ENCODE assay signal across 29 cellular contexts in the genomic region with DNA sequence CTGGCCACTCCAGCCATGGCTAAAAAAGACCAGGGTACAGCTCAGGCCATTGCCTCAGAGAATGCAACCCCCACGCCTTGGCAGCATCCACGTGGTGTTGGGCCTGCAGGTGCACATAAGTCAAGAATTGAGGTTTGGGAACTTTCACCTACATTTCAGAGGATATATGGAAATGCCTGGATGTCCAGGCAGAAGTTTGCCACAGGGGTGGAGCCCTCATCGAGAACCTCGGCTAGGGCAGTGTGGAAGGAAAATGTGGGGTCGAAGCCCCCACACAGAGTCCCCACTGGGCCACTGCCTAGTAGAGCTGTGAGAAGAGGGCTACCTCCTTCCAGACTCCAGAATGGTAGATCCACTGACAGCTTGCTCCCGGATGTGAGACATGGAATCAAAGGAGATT.
"Had no signal": no experiment of that assay in that cellular context is flagged by ENCODE, and none has a peak within 500 bp of the region (broad histone marks: within the 10 kb centered on the region; RNA-seq: fewer than 3 reads in every experiment).

No MANE protein-coding gene starts in this region.

- ATAC-seq: heart right ventricle; left cardiac atrium; left lung; mucosa of descending colon; natural killer cell treated with Interleukin-12 subunit alpha and Interleukin-12 subunit beta and Interleukin-15 and Interleukin-18, amount 100 ng/mL, for 72 hours; right lobe of liver; stimulated activated naive B cell treated with anti-CD40 and anti-IgM and Interleukin-4, amounts not matched to agents 10 μg/mL and 1 μg/mL and 100 μg/mL, for 72 hours; upper lobe of right lung had no signal

- H3K9me3 ChIP-seq: neutrophil, right lobe of liver, upper lobe of right lung, uterus had no signal

- H2AFZ ChIP-seq: parathyroid adenoma had no signal

- H3K9ac ChIP-seq: parathyroid adenoma had no signal

- H3K36me3 ChIP-seq: esophagus squamous epithelium, heart right ventricle, left lung, neutrophil, right lobe of liver, transverse colon, upper lobe of right lung, uterus had no signal

- DNase-seq: dermis blood vessel endothelial cell; effector memory CD4-positive, alpha-beta T cell; esophagus squamous epithelium; foreskin melanocyte; glutamatergic neuron; heart right ventricle; hippocampal formation; left cardiac atrium; left lung; mesenchymal stem cell; mucosa of descending colon; naive B cell; right lobe of liver; small intestine; stimulated activated CD4-positive, alpha-beta T cell treated with anti-CD3 and anti-CD28 coated beads, Interleukin-15, amount 100 ng/mL, for 24 hours; stimulated activated CD4-positive, alpha-beta T cell treated with anti-CD3 and anti-CD28 coated beads, Interleukin-2, amount 100 ng/mL, for 48 hours; stimulated activated naive B cell treated with anti-CD40 and anti-IgM and Interleukin-4, amounts not matched to agents 10 μg/mL and 1 μg/mL and 100 μg/mL, for 72 hours; transverse colon; upper lobe of right lung; uterus had no signal

- H3K27ac ChIP-seq: esophagus squamous epithelium, heart right ventricle, left lung, neutrophil, parathyroid adenoma, right lobe of liver, transverse colon, upper lobe of right lung, uterus had no signal

- H3K4me3 Mint-ChIP-seq: mesothelial cell of epicardium; naive B cell; natural killer cell treated with Interleukin-12 subunit alpha and Interleukin-12 subunit beta and Interleukin-15 and Interleukin-18, amount 100 ng/mL, for 72 hours; neural crest cell; stimulated activated naive B cell treated with anti-CD40 and anti-IgM and Interleukin-4, amounts not matched to agents 10 μg/mL and 1 μg/mL and 100 μg/mL, for 72 hours; stimulated activated naive CD8-positive, alpha-beta T cell treated with anti-CD3 and anti-CD28 coated beads, Interleukin-15, Interleukin-2, amounts not matched to agents 100 ng/mL and 50 ng/mL, for 24 hours had no signal

- H3K27ac Mint-ChIP-seq: mesothelial cell of epicardium; naive B cell; natural killer cell treated with Interleukin-12 subunit alpha and Interleukin-12 subunit beta and Interleukin-15 and Interleukin-18, amount 100 ng/mL, for 72 hours; progenitor cell of endocrine pancreas; stimulated activated naive B cell treated with anti-CD40 and anti-IgM and Interleukin-4, amounts not matched to agents 10 μg/mL and 1 μg/mL and 100 μg/mL, for 72 hours; stimulated activated naive CD8-positive, alpha-beta T cell treated with anti-CD3 and anti-CD28 coated beads, Interleukin-15, Interleukin-2, amounts not matched to agents 100 ng/mL and 50 ng/mL, for 24 hours had no signal

- H3K27me3 Mint-ChIP-seq: naive B cell; stimulated activated naive B cell treated with anti-CD40 and anti-IgM and Interleukin-4, amounts not matched to agents 10 μg/mL and 1 μg/mL and 100 μg/mL, for 72 hours; stimulated activated naive CD8-positive, alpha-beta T cell treated with anti-CD3 and anti-CD28 coated beads, Interleukin-15, Interleukin-2, amounts not matched to agents 100 ng/mL and 50 ng/mL, for 24 hours had no signal

- H3K79me2 ChIP-seq: parathyroid adenoma had no signal

- H3K27me3 ChIP-seq: esophagus squamous epithelium, heart right ventricle, left lung, neutrophil, right lobe of liver, transverse colon, upper lobe of right lung, uterus had no signal

- H3K4me1 Mint-ChIP-seq: mesothelial cell of epicardium; neural crest cell; stimulated activated naive B cell treated with anti-CD40 and anti-IgM and Interleukin-4, amounts not matched to agents 10 μg/mL and 1 μg/mL and 100 μg/mL, for 72 hours had no signal

- H3K4me3 ChIP-seq: esophagus squamous epithelium, heart right ventricle, left lung, mucosa of descending colon, right lobe of liver, transverse colon, upper lobe of right lung, uterus had no signal

- H3K4me1 ChIP-seq: esophagus squamous epithelium, heart right ventricle, left lung, parathyroid adenoma, right lobe of liver, transverse colon, upper lobe of right lung, uterus had no signal

- FAIRE-seq: endothelial cell of umbilical vein, islet of Langerhans, small intestine had no signal
